13 cellular contexts compared by ENCODE assay signal in genomic region chr14:105201156-105201927, GRCh38. TPM values are rescaled to one million over a fixed set of nuclear protein-coding genes. Genes with fewer than 3 reads are reported as not detected.
A peak's percentile ranks its signal among the peaks of the same experiment; 100 is the strongest.
DNase-seq lines count a peak whose midpoint lies in the region; ATAC-seq and TF ChIP-seq lines count a peak whose summit lies in the region.
"Had no signal": no experiment of that assay in that cellular context is flagged by ENCODE, and none has a peak within 500 bp of the region (broad histone marks: within the 10 kb centered on the region; RNA-seq: fewer than 3 reads in every experiment).

No MANE protein-coding gene starts in this region.

- no peak overlapping the region for H3K4me3 Mint-ChIP-seq in GM23338
- no peak overlapping the region for H3K4me3 Mint-ChIP-seq in WTC11
- H3K4me3 Mint-ChIP-seq in memory B cell, result no peak overlapping the region

- no peaks in the 10 kb centered on the region for H3K9me3 ChIP-seq in BLaER1 treated with 17β-estradiol and CSF1 and Interleukin-3, amounts not matched to agents 10 nM and 100 nM (replicated peaks in 1 of 11)

- no peaks in the 10 kb centered on the region for H3F3A ChIP-seq in GM23338 (replicated peaks; ENCODE audit: low read depth)

- H3K36me3 ChIP-seq in BLaER1 treated with 17β-estradiol and CSF1 and Interleukin-3, amounts not matched to agents 10 nM and 100 nM, result no peaks in the 10 kb centered on the region
- no peaks in the 10 kb centered on the region for H3K36me3 ChIP-seq in GM23338 (ENCODE audit: insufficient read depth)

- ATAC-seq in GM23338, result peak; percentile 14
- ATAC-seq in WTC11, result peak; percentile 18
- peak; percentile 5 for ATAC-seq in memory B cell (ENCODE audit: low read depth)
- ATAC-seq in GM19328 (IDR thresholded peaks at IDR 0.05; ENCODE audit: unreplicated experiment), result no peak

- DNase-seq in GM23338 (ENCODE audit: low spot score), result peak; percentile 62
- peak; percentile 35 for DNase-seq in WTC11 (ENCODE audit: low spot score)
- no peak for DNase-seq in memory B cell (ENCODE audit: low spot score in 2 of 2)
- DNase-seq in cortex of kidney (lab: John Stamatoyannopoulos, UW), result no peak
- DNase-seq in NCI-H146 (lab: John Stamatoyannopoulos, UW), result no peak
- no peak for DNase-seq in ureter (ENCODE audit: low spot score)
- DNase-seq: erythroblast, GM23248, islet precursor cell, posterior cingulate gyrus had no signal

- peaks cover 18% of the 10 kb centered on the region for H3K27me3 Mint-ChIP-seq in GM23338 (ENCODE audit: insufficient read depth, low read depth, poor library complexity)
- peaks cover 17% of the 10 kb centered on the region for H3K27me3 Mint-ChIP-seq in WTC11 (ENCODE audit: low read depth)
- H3K27me3 Mint-ChIP-seq in memory B cell, result peaks cover 26% of the 10 kb centered on the region

- H3K36me3 Mint-ChIP-seq in GM23338 (ENCODE audit: low read depth), result no peaks in the 10 kb centered on the region
- no peaks in the 10 kb centered on the region for H3K36me3 Mint-ChIP-seq in WTC11
- H3K36me3 Mint-ChIP-seq in memory B cell, result no peaks in the 10 kb centered on the region

- H3K4me1 Mint-ChIP-seq in GM23338 (no peaks in the 10 kb centered on the region), WTC11 (no peaks in the 10 kb centered on the region), memory B cell (peaks cover 15% of the 10 kb centered on the region)

- H3K4me2 ChIP-seq in BLaER1 treated with 17β-estradiol and CSF1 and Interleukin-3, amounts not matched to agents 10 nM and 100 nM, result peak overlapping the region; percentile 85 to 100 (median 96)
- H3K4me2 ChIP-seq in GM23338, result no peak overlapping the region

- CTCF ChIA-PET in WTC11 (lab: Charles Lee), result interaction anchor here (0.7 to 3.3 kb wide), 17 partner anchors 17 to 289 kb away, joined by 3 to 33 read pairs (median 4); partner anchors contain the start of genes BRF1, BTBD6 and JAG2

- peak overlapping the region in 7 of 10 experiments; percentile 11 to 56 (median 33); a peak in 12 of 20 replicates for H3K4me3 ChIP-seq in BLaER1 treated with 17β-estradiol and CSF1 and Interleukin-3, amounts not matched to agents 10 nM and 100 nM
- no peak overlapping the region for H3K4me3 ChIP-seq in GM23338
- H3K4me3 ChIP-seq: GM23248 had no signal

- peak; percentile 26 to 68; a peak in 2 of 4 replicates for TF ChIP-seq CTCF in GM23338 (conservative IDR thresholded peaks at IDR 0.05; ENCODE audit: low read depth in 2 of 2)
- no peak for TF ChIP-seq CTCF in WTC11 (IDR thresholded peaks at IDR 0.05)

- H3K27me3 ChIP-seq in BLaER1 treated with 17β-estradiol and CSF1 and Interleukin-3, amounts not matched to agents 10 nM and 100 nM, result peaks cover 0 to 28% (median 4%) of the 10 kb centered on the region in 11 experiments; a peak in 11 of 22 replicates
- H3K27me3 ChIP-seq in GM23338 (ENCODE audit: insufficient read depth), result peaks cover 9% of the 10 kb centered on the region; the same call in 1 of the 2 replicates

- POLR2A ChIA-PET in WTC11 (lab: Charles Lee), result no interaction called here

- peaks cover 0 to 68% (median 41%) of the 10 kb centered on the region in 11 experiments; a peak in 19 of 22 replicates for H4K20me1 ChIP-seq in BLaER1 treated with 17β-estradiol and CSF1 and Interleukin-3, amounts not matched to agents 10 nM and 100 nM
- H4K20me1 ChIP-seq in GM23338 (replicated peaks; ENCODE audit: insufficient read depth), result no peaks in the 10 kb centered on the region

- H2AFZ ChIP-seq in GM23338, result no peak overlapping the region
- H2AFZ ChIP-seq: GM23248 had no signal

- H3K27ac Mint-ChIP-seq in GM23338 (no peak overlapping the region), WTC11 (no peak overlapping the region), memory B cell (no peak overlapping the region)

- peak overlapping the region in 10 of 11 experiments; percentile 3 to 63 (median 54); a peak in 17 of 22 replicates for H3K27ac ChIP-seq in BLaER1 treated with 17β-estradiol and CSF1 and Interleukin-3, amounts not matched to agents 10 nM and 100 nM
- H3K27ac ChIP-seq in GM23338 (ENCODE audit: low read depth), result no peak overlapping the region
- H3K27ac ChIP-seq: GM23248 had no signal

- H3K9me2 ChIP-seq in GM23338 (ENCODE audit: insufficient read depth), result no peaks in the 10 kb centered on the region

- H3K4me1 ChIP-seq in BLaER1 treated with 17β-estradiol and CSF1 and Interleukin-3, amounts not matched to agents 10 nM and 100 nM, result peaks cover 68 to 100% (median 98%) of the 10 kb centered on the region in 10 experiments
- H3K4me1 ChIP-seq in GM23338 (ENCODE audit: insufficient read depth), result no peaks in the 10 kb centered on the region; the same call in 1 of the 2 replicates

- H3K79me2 ChIP-seq in GM23338 (replicated peaks; ENCODE audit: insufficient read depth), result no peaks in the 10 kb centered on the region

- peak overlapping the region in 10 of 11 experiments; percentile 33 to 66 (median 52); a peak in 17 of 22 replicates for H3K9ac ChIP-seq in BLaER1 treated with 17β-estradiol and CSF1 and Interleukin-3, amounts not matched to agents 10 nM and 100 nM
- H3K9ac ChIP-seq: GM23248 had no signal

- H3K9me3 Mint-ChIP-seq in GM23338 (no peaks in the 10 kb centered on the region), WTC11 (no peaks in the 10 kb centered on the region), memory B cell (no peaks in the 10 kb centered on the region)

TF ChIP-seq in GM23338, 12 proteins besides CTCF, POLR2A, EP300 and RAD21 (continues in another document):
- TF ChIP-seq CREB1 (CRISPR knock-in tag; IDR thresholded peaks at IDR 0.05; ENCODE audit: low read depth) (no peak), NANOG (IDR thresholded peaks at IDR 0.05; ENCODE audit: borderline replicate concordance) (no peak), JUNB (IDR thresholded peaks at IDR 0.05; ENCODE audit: unreplicated experiment) (no peak), POLR2AphosphoS5 (IDR thresholded peaks at IDR 0.05; ENCODE audit: low read depth) (no peak), EZH2phosphoT487 (IDR thresholded peaks at IDR 0.05; ENCODE audit: unreplicated experiment) (no peak), ZNF114 (CRISPR knock-in tag; IDR thresholded peaks at IDR 0.05) (no peak)

TF ChIP-seq in WTC11, 78 proteins besides CTCF, POLR2A, EP300 and RAD21 (continues in another document):
- TF ChIP-seq ZNF263 (CRISPR knock-in tag; IDR thresholded peaks at IDR 0.05; ENCODE audit: low read depth) (no peak), TEAD4 (CRISPR knock-in tag; IDR thresholded peaks at IDR 0.05) (no peak), SOX15 (CRISPR knock-in tag; IDR thresholded peaks at IDR 0.05) (no peak), ZNF317 (CRISPR knock-in tag; IDR thresholded peaks at IDR 0.05; ENCODE audit: borderline replicate concordance, low read depth) (no peak), CBFB (CRISPR knock-in tag; IDR thresholded peaks at IDR 0.05; ENCODE audit: low read depth) (no peak), E2F4 (CRISPR knock-in tag; IDR thresholded peaks at IDR 0.05; ENCODE audit: borderline replicate concordance, low read depth) (no peak), ESRRA (CRISPR knock-in tag; IDR thresholded peaks at IDR 0.05; ENCODE audit: borderline replicate concordance) (no peak), ERG (CRISPR knock-in tag; IDR thresholded peaks at IDR 0.05) (no peak), SP1 (CRISPR knock-in tag; conservative IDR thresholded peaks at IDR 0.05) (no peak), NFYB (CRISPR knock-in tag; conservative IDR thresholded peaks at IDR 0.05; ENCODE audit: low read depth) (no peak), KAT7 (CRISPR knock-in tag; IDR thresholded peaks at IDR 0.05; ENCODE audit: borderline replicate concordance) (no peak)

RNA-seq across cellular contexts. Expression of gene NUDT14, which starts 20.2 kb away (rescaled TPM):
- 13.6 and 14.8 TPM in 2 replicates for total RNA-seq in GM23338 (2014; rRNA removed; shearing (Covaris generic))
- polyA plus RNA-seq in GM23338 (2016; fragmentation: Nextera tagmentation; extraction: Ambion mirVana), result 38.4 and 41.0 TPM in 2 replicates
- total RNA-seq in WTC11 (2021), result 35.4 to 56.2 TPM (median 51.3 TPM) in 3 replicates
- 42.4 TPM for total RNA-seq in ureter

RNA-seq across cellular contexts. Expression of gene JAG2, which starts 32.8 kb away (rescaled TPM):
- 9.6 and 10.3 TPM in 2 replicates for total RNA-seq in GM23338 (2014; rRNA removed; shearing (Covaris generic))
- polyA plus RNA-seq in GM23338 (2016; fragmentation: Nextera tagmentation; extraction: Ambion mirVana), result 1.9 and 2.6 TPM in 2 replicates
- total RNA-seq in WTC11 (2021), result 10.6 to 12.2 TPM (median 11.8 TPM) in 3 replicates
- total RNA-seq in ureter, result 42.2 TPM
- total RNA-seq: RPMI7951 had no signal
- polyA plus RNA-seq: GM23248 had no signal

RNA-seq across cellular contexts. Expression of gene BTBD6, which starts 47.0 kb away (rescaled TPM):
- total RNA-seq in GM23338 (2014; rRNA removed; shearing (Covaris generic)), result 11.6 and 12.1 TPM in 2 replicates
- polyA plus RNA-seq in GM23338 (2016; fragmentation: Nextera tagmentation; extraction: Ambion mirVana), result 2.2 and 3.2 TPM in 2 replicates
- total RNA-seq in WTC11 (2021) (7.8 to 10.0 TPM (median 8.3 TPM) in 3 replicates), ureter (36.3 TPM)

Comparison
In these comparisons a context has a peak if more than half of its experiments do, and no peak if none do; other contexts are left out.
1. DNase-seq: peak in GM23338 (single experiment) and WTC11 (single experiment); none in memory B cell (0 of 2), cortex of kidney (single experiment), NCI-H146 (single experiment) and ureter (single experiment).